ENCODE assay signal across 8 cellular contexts in genomic region chr2:65232636-65233035, GRCh38. TPM values are rescaled to one million over a fixed set of nuclear protein-coding genes. Genes with fewer than 3 reads are reported as not detected.
DNase-seq lines count a peak whose midpoint lies in the region; ATAC-seq and TF ChIP-seq lines count a peak whose summit lies in the region.

No MANE protein-coding gene starts in this region.

- intact Hi-C loops in aorta (cut with DNase I) = no loop called here

- peaks cover 50% of the 10 kb centered on the region for H3K4me1 Mint-ChIP-seq in stimulated activated memory B cell treated with anti-CD40 and anti-IgM and Interleukin-4, amounts not matched to agents 10 μg/mL and 1 μg/mL and 100 μg/mL, for 72 hours

- peak overlapping the region; percentile 41; the same call in 1 of the 2 replicates for H3K4me2 ChIP-seq in OCI-LY1 (ENCODE audit: low read length)

- H3K27me3 ChIP-seq in OCI-LY1 (ENCODE audit: insufficient read depth, low read length) (no peaks in the 10 kb centered on the region), aorta (ENCODE audit: control insufficient read depth in 1 of 2, insufficient read depth in 2 of 2, low read length in 1 of 2) (no peaks in the 10 kb centered on the region)

- no peak overlapping the region for H3K4me3 Mint-ChIP-seq in stimulated activated memory B cell treated with anti-CD40 and anti-IgM and Interleukin-4, amounts not matched to agents 10 μg/mL and 1 μg/mL and 100 μg/mL, for 72 hours

- H3K9me3 ChIP-seq in OCI-LY1 (ENCODE audit: low read length) (no peaks in the 10 kb centered on the region), aorta (ENCODE audit: control insufficient read depth, low read length) (no peaks in the 10 kb centered on the region)

- no peak overlapping the region for H3K9ac ChIP-seq in OCI-LY1 (ENCODE audit: low read length)

- H3K79me2 ChIP-seq in OCI-LY1 (ENCODE audit: insufficient read depth, low read length) = peaks cover 93% of the 10 kb centered on the region

- H3K4me1 ChIP-seq in OCI-LY1 (ENCODE audit: insufficient read depth, low read length, severe bottlenecking) = peaks cover 36% of the 10 kb centered on the region
- H3K4me1 ChIP-seq in aorta (ENCODE audit: control insufficient read depth in 1 of 2, insufficient read depth in 2 of 2, low read length in 2 of 2) = peaks cover 0 to 13% of the 10 kb centered on the region in 2 donors

- H3K36me3 ChIP-seq in OCI-LY1 (ENCODE audit: insufficient read depth, low read length) (peaks cover 32% of the 10 kb centered on the region), aorta (ENCODE audit: control insufficient read depth in 1 of 2, insufficient read depth in 2 of 2, low read length in 1 of 2) (no peaks in the 10 kb centered on the region)

- no peak overlapping the region for H3K27ac ChIP-seq in OCI-LY1 (ENCODE audit: low read depth, low read length, poor library complexity, severe bottlenecking)
- H3K27ac ChIP-seq in aorta (ENCODE audit: low read depth in 1 of 2, low read length in 2 of 2) = no peak overlapping the region

- no peaks in the 10 kb centered on the region for H4K20me1 ChIP-seq in OCI-LY1 (ENCODE audit: insufficient read depth, low read length)

- no peak for ATAC-seq in stimulated activated memory B cell treated with anti-CD40 and anti-IgM and Interleukin-4, amounts not matched to agents 10 μg/mL and 1 μg/mL and 100 μg/mL, for 72 hours
- no peak for ATAC-seq in aorta (ENCODE audit: low FRiP score)

- no peaks in the 10 kb centered on the region for H3K9me3 Mint-ChIP-seq in stimulated activated memory B cell treated with anti-CD40 and anti-IgM and Interleukin-4, amounts not matched to agents 10 μg/mL and 1 μg/mL and 100 μg/mL, for 72 hours

- H3K27ac Mint-ChIP-seq in stimulated activated memory B cell treated with anti-CD40 and anti-IgM and Interleukin-4, amounts not matched to agents 10 μg/mL and 1 μg/mL and 100 μg/mL, for 72 hours = peak overlapping the region; percentile 75

- DNase-seq in GM20000 (ENCODE audit: low spot score) = peak; percentile 39
- DNase-seq in dedifferentiated amniotic fluid mesenchymal stem cell (ENCODE audit: extremely low spot score) = peak; percentile 77
- DNase-seq in DMS114 treated with DMSO at 0.1 percent for 48 hours (lab: John Stamatoyannopoulos, UW; ENCODE audit: unreplicated experiment) = no peak
- DNase-seq in activated CD8-positive, alpha-beta memory T cell treated with anti-CD3 and anti-CD28 coated beads for 24 hours = no peak
- DNase-seq in NAMALWA (ENCODE audit: low spot score) = no peak
- DNase-seq in aorta = no peak

- H3K4me3 ChIP-seq in OCI-LY1 (ENCODE audit: low read depth, low read length, poor library complexity, severe bottlenecking) = no peak overlapping the region
- no peak overlapping the region for H3K4me3 ChIP-seq in aorta (ENCODE audit: low read length in 2 of 2)

- no peaks in the 10 kb centered on the region for H3F3A ChIP-seq in OCI-LY1 (ENCODE audit: insufficient read depth, low read length)

- H3K27me3 Mint-ChIP-seq in stimulated activated memory B cell treated with anti-CD40 and anti-IgM and Interleukin-4, amounts not matched to agents 10 μg/mL and 1 μg/mL and 100 μg/mL, for 72 hours = no peaks in the 10 kb centered on the region

- H3K36me3 Mint-ChIP-seq in stimulated activated memory B cell treated with anti-CD40 and anti-IgM and Interleukin-4, amounts not matched to agents 10 μg/mL and 1 μg/mL and 100 μg/mL, for 72 hours = peaks cover 27% of the 10 kb centered on the region

- H3K9me2 ChIP-seq in OCI-LY1 (ENCODE audit: low read depth, low read length) = no peaks in the 10 kb centered on the region

- 13 to 21% methylated on average over 2 of the region's 2 CpGs for WGBS in aorta, 2 donors

- H2AFZ ChIP-seq in OCI-LY1 (ENCODE audit: low read length) = no peak overlapping the region

- TF ChIP-seq CTCF in GM20000 (IDR thresholded peaks at IDR 0.05; ENCODE audit: extremely low read depth, missing control alignments) = no peak
- no peak for TF ChIP-seq CTCF in OCI-LY1 (IDR thresholded peaks at IDR 0.05; ENCODE audit: low read length)

RNA-seq across cellular contexts. Expression of gene ACTR2, which starts 5.0 kb away (rescaled TPM):
- 100 to 1,000 TPM; 221 to 255 TPM for total RNA-seq in aorta
- polyA plus RNA-seq in aorta = 100 to 1,000 TPM in 1 of 2 donors, 10 to 100 TPM in 1; 78.1 to 144 TPM

Comparison
In these comparisons a context has a peak if more than half of its experiments do, and no peak if none do; other contexts are left out.
1. DNase-seq: peak in GM20000 (single experiment) and dedifferentiated amniotic fluid mesenchymal stem cell (single experiment); none in DMS114 treated with DMSO at 0.1 percent for 48 hours (single experiment), activated CD8-positive, alpha-beta memory T cell treated with anti-CD3 and anti-CD28 coated beads for 24 hours (single experiment), NAMALWA (single experiment) and aorta (0 of 2).